In the genomic region with DNA sequence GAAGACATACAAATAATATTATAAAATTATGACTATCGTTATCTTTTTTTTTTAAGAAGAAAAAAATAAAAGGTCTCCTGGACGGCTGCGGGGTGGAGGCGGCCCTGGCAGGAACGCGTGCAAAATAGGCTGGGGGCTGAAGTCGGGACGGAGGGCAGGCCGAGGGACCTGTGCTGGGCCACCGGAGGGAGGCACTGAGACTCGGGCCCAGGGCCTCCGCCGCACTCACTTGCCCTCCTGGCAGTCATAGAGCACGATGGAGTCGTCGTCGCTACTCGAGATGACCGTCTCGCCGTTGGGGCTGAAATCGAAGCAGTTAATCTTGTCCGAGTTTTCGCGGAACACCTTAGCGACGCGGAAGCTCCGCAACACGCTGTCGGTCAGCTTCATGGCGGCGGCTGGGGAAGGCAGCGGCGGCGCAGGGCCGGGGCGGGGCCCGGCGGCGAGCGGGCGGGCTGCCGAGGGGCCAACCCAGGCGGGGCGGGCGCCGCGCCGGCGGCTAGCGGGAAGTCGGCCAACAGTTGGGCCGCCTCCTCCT, we compare ENCODE assay signal across 8 cellular contexts. TPM values are rescaled to one million over a fixed set of nuclear protein-coding genes. Genes with fewer than 3 reads are reported as not detected.
A peak's percentile ranks its signal among the peaks of the same experiment; 100 is the strongest.
DNase-seq lines count a peak whose midpoint lies in the region; ATAC-seq, FAIRE-seq and TF ChIP-seq lines count a peak whose summit lies in the region.

No MANE protein-coding gene starts in this region.

- H3K27ac ChIP-seq in adrenal gland (peak overlapping the region; percentile 27 to 100 (median 95)), small intestine (ENCODE audit: low read depth in 1 of 2, low read length in 1 of 2) (peak overlapping the region; percentile 95 to 99)

- TF ChIP-seq CTCF in AG09309 (IDR thresholded peaks at IDR 0.05; ENCODE audit: control insufficient read depth, insufficient read depth, low read depth, low read length, missing control alignments) (peak; percentile 50), adrenal gland (IDR thresholded peaks at IDR 0.05) (peak in 5 of 6 experiments; percentile 20 to 56 (median 49))

- H3K27me3 ChIP-seq in adrenal gland: no peaks in the 10 kb centered on the region
- no peaks in the 10 kb centered on the region for H3K27me3 ChIP-seq in small intestine (ENCODE audit: control insufficient read depth in 2 of 2, insufficient read depth in 2 of 2, low read length in 2 of 2)

- WGBS in adrenal gland, 4 donors: 0% methylated on average over 15 to 54 of the region's 54 CpGs
- 0 to 1% (median 0%) methylated on average over 47 to 54 of the region's 54 CpGs for WGBS in small intestine, 3 donors

- H3K4me1 ChIP-seq in adrenal gland (replicated peaks in 1 of 2): peaks cover 22 to 63% of the 10 kb centered on the region in 2 donors
- peaks cover 2 to 20% of the 10 kb centered on the region in 2 donors for H3K4me1 ChIP-seq in small intestine (ENCODE audit: control insufficient read depth in 2 of 2, insufficient read depth in 1 of 2, low read depth in 1 of 2, low read length in 1 of 2)

- TF ChIP-seq POLR2A in adrenal gland (IDR thresholded peaks at IDR 0.05): no peak

- H3K9me3 ChIP-seq in adrenal gland (replicated peaks in 1 of 3) (no peaks in the 10 kb centered on the region), small intestine (ENCODE audit: control insufficient read depth, low read depth) (no peaks in the 10 kb centered on the region)

- ATAC-seq in GM18861 (IDR thresholded peaks at IDR 0.05; ENCODE audit: unreplicated experiment) (peak; percentile 46), HG03039 (IDR thresholded peaks at IDR 0.05; ENCODE audit: unreplicated experiment) (peak; percentile 52)

- H3K4me3 ChIP-seq in AG09309 (ENCODE audit: control insufficient read depth, low read depth, low read length): peak overlapping the region; percentile 93
- H3K4me3 ChIP-seq in adrenal gland: peak overlapping the region; percentile 33 to 97 (median 74)
- H3K4me3 ChIP-seq in iPS-11a (ENCODE audit: low read depth, low read length): peak overlapping the region; percentile 97
- peak overlapping the region; percentile 83 to 88 for H3K4me3 ChIP-seq in small intestine (ENCODE audit: low read depth in 1 of 2, low read length in 2 of 2)

- DNase-seq in AG09309 (ENCODE audit: low read depth): no peak
- peak; percentile 79 for DNase-seq in OCI-M1 (lab: John Stamatoyannopoulos, UW)
- peak in 6 of 7 donors; percentile 47 to 80 (median 68) for DNase-seq in adrenal gland
- peak; percentile 60 for DNase-seq in small intestine
- DNase-seq in DMS114 treated with DMSO at 0.1 percent for 48 hours (lab: John Stamatoyannopoulos, UW; ENCODE audit: unreplicated experiment): no peak

- no peak for FAIRE-seq in small intestine (lab: Jason Lieb, UNC)

- intact Hi-C loops in adrenal gland (cut with DNase I): no loop called here

- H3K36me3 ChIP-seq in adrenal gland (replicated peaks in 1 of 2) (peaks cover 0 to 4% of the 10 kb centered on the region in 2 donors), small intestine (ENCODE audit: control insufficient read depth in 2 of 2, insufficient read depth in 2 of 2, low read length in 2 of 2) (peaks cover 0 to 2% of the 10 kb centered on the region in 2 donors)

RNA-seq across cellular contexts. Expression of a gene that starts 0.4 kb away (rescaled TPM):
- 10 to 100 TPM; 44.6 to 84.0 (median 59.9) TPM for total RNA-seq in adrenal gland
- polyA plus RNA-seq in adrenal gland (10 to 100 TPM; 23.8 to 74.2 (median 24.6) TPM), small intestine (10 to 100 TPM; 25.9 to 43.8 (median 28.4) TPM)

RNA-seq across cellular contexts. Expression of a gene that starts 9.6 kb away (rescaled TPM):
- 10 to 100 TPM in 6 of 8 donors, 1 to 10 TPM in 2; 8.2 to 17.9 (median 13.7) TPM for total RNA-seq in adrenal gland
- polyA plus RNA-seq in adrenal gland (10 to 100 TPM in 2 of 3 donors, 1 to 10 TPM in 1; 4.9 to 31.7 (median 18.0) TPM), small intestine (100 to 1,000 TPM in 2 of 3 donors, 10 to 100 TPM in 1; 97.5 to 167 (median 159) TPM)

RNA-seq across cellular contexts. Expression of a gene that starts 32.5 kb away (rescaled TPM):
- total RNA-seq in adrenal gland: 10 to 100 TPM; 10.5 to 28.0 (median 22.1) TPM
- polyA plus RNA-seq in adrenal gland: 10 to 100 TPM in 2 of 3 donors, 1 to 10 TPM in 1; 9.1 to 29.8 (median 23.1) TPM
- 1 to 10 TPM; 1.8 to 9.3 (median 8.4) TPM for polyA plus RNA-seq in small intestine

RNA-seq across cellular contexts. Expression of a gene that starts 38.1 kb away (rescaled TPM):
- total RNA-seq in adrenal gland: 10 to 100 TPM in 4 of 8 donors, 1 to 10 TPM in 4; 4.3 to 14.0 (median 9.0) TPM
- polyA plus RNA-seq in adrenal gland (10 to 100 TPM in 2 of 3 donors, 1 to 10 TPM in 1; 2.1 to 24.4 (median 16.6) TPM), small intestine (1 to 10 TPM; 4.3 to 7.8 (median 7.2) TPM)

RNA-seq across cellular contexts. Expression of a gene that starts 39.1 kb away (rescaled TPM):
- total RNA-seq in adrenal gland: 10 to 100 TPM; 31.7 to 95.6 (median 59.4) TPM
- polyA plus RNA-seq in adrenal gland (10 to 100 TPM; 13.6 to 28.2 (median 26.1) TPM), small intestine (10 to 100 TPM; 47.6 to 54.1 (median 53.8) TPM)

Comparison
In these comparisons a context has a peak if more than half of its experiments do, and no peak if none do; other contexts are left out.
1. DNase-seq: peak in OCI-M1 (single experiment), adrenal gland (6 of 7) and small intestine (single experiment); none in AG09309 (single experiment) and DMS114 treated with DMSO at 0.1 percent for 48 hours (single experiment).
2. Peak in every context shown above with its lines, with median percentiles within 50 percentile points of each other: H3K4me3 ChIP-seq.